ENCODE assay signal across 17 cellular contexts in genomic region chr6:67009818-67010217, GRCh38.
DNase-seq lines count a peak whose midpoint lies in the region; ATAC-seq and TF ChIP-seq lines count a peak whose summit lies in the region.
"Had no signal": no experiment of that assay in that cellular context is flagged by ENCODE, and none has a peak within 500 bp of the region (broad histone marks: within the 10 kb centered on the region; RNA-seq: fewer than 3 reads in every experiment).

No MANE protein-coding gene starts in this region.

- no peaks in the 10 kb centered on the region for H3K36me3 ChIP-seq in PC-9 (ENCODE audit: low read depth)
- H3K36me3 ChIP-seq: Peyer's patch had no signal

- peak; percentile 63 for TF ChIP-seq CTCF in C4-2B (conservative IDR thresholded peaks at IDR 0.05)
- peak; percentile 46 for TF ChIP-seq CTCF in PC-9 (conservative IDR thresholded peaks at IDR 0.05)
- TF ChIP-seq CTCF in fibroblast of pulmonary artery (IDR thresholded peaks at IDR 0.05; ENCODE audit: low read length, missing control alignments) = peak; percentile 24

- H3K9me2 ChIP-seq in PC-9 (ENCODE audit: insufficient read depth) = no peaks in the 10 kb centered on the region; the same call in 1 of the 2 replicates

- intact Hi-C loops in PC-9 (cut with micrococcal nuclease; ENCODE audit: unreplicated experiment) (no loop called here), Right ventricle myocardium inferior (cut with DNase I) (no loop called here)

- no peak overlapping the region for H3K27ac ChIP-seq in C4-2B
- H3K27ac ChIP-seq in PC-9 = no peak overlapping the region
- H3K27ac ChIP-seq: Peyer's patch had no signal

- H3F3A ChIP-seq in PC-9 (ENCODE audit: insufficient read depth, low read depth) = no peaks in the 10 kb centered on the region

- H3K4me2 ChIP-seq in PC-9 = no peak overlapping the region; the same call in 1 of the 2 replicates

- DNase-seq in HPDE6-E6E7 (ENCODE audit: extremely low spot score) = peak; percentile 7
- no peak for DNase-seq in PC-9
- DNase-seq in fibroblast of pulmonary artery (ENCODE audit: low read depth) = no peak
- DNase-seq in Right ventricle myocardium inferior (ENCODE audit: missing footprints) = no peak
- DNase-seq in NCI-H446 treated with DMSO at 0.1 percent for 48 hours (lab: John Stamatoyannopoulos, UW) = no peak
- DNase-seq in EL = no peak
- DNase-seq: activated CD8-positive, alpha-beta T cell treated with anti-CD3 and anti-CD28 coated beads for 36 hours; activated effector memory CD4-positive, alpha-beta T cell treated with anti-CD3 and anti-CD28 coated beads, Interleukin-2, amount 50 U/mL, for 16 hours; C1 segment of cervical spinal cord; effector CD4-positive, alpha-beta T cell; IMR-90; left cardiac atrium; NCI-H1930; Peyer's patch; stimulated activated naive CD8-positive, alpha-beta T cell treated with anti-CD3 and anti-CD28 coated beads, Interleukin-15, amount 100 ng/mL, for 72 hours had no signal

- H3K9me3 ChIP-seq in PC-9 (ENCODE audit: insufficient read depth, low read depth) = no peaks in the 10 kb centered on the region
- H3K9me3 ChIP-seq: Peyer's patch had no signal

- no peak overlapping the region for H2AFZ ChIP-seq in PC-9

- H3K4me3 ChIP-seq in PC-9 (no peak overlapping the region), fibroblast of pulmonary artery (replicated peaks; ENCODE audit: low read depth, low read length) (no peak overlapping the region)
- H3K4me3 ChIP-seq: Peyer's patch had no signal

- no peaks in the 10 kb centered on the region for H3K27me3 ChIP-seq in PC-9 (ENCODE audit: insufficient read depth, low read depth)
- H3K27me3 ChIP-seq: Peyer's patch had no signal

- POLR2A ChIA-PET in PC-9 (lab: Charles Lee; ENCODE audit: unreplicated experiment) = no interaction called here

- no peak for ATAC-seq in Right ventricle myocardium inferior
- ATAC-seq in GM19324 (IDR thresholded peaks at IDR 0.05; ENCODE audit: low FRiP score, unreplicated experiment) = no peak
- ATAC-seq: activated CD8-positive, alpha-beta T cell treated with anti-CD3 and anti-CD28 coated beads for 36 hours; left cardiac atrium; stimulated activated naive CD8-positive, alpha-beta T cell treated with anti-CD3 and anti-CD28 coated beads, Interleukin-15, amount 100 ng/mL, for 72 hours had no signal

- H3K4me1 ChIP-seq in PC-9 (replicated peaks; ENCODE audit: insufficient read depth) = no peaks in the 10 kb centered on the region
- H3K4me1 ChIP-seq: Peyer's patch had no signal

- no peaks in the 10 kb centered on the region for H4K20me1 ChIP-seq in PC-9 (ENCODE audit: insufficient read depth)

- CTCF ChIA-PET in PC-9 (lab: Charles Lee) = no interaction called here

- H3K79me2 ChIP-seq in PC-9 (ENCODE audit: low read depth) = no peaks in the 10 kb centered on the region

- no TSS peak for BruUV-seq in PC-9 (replicated peaks; lab: Mats Ljungman, UMichigan)
